ENCODE assay signal across 12 cellular contexts in the genomic region with DNA sequence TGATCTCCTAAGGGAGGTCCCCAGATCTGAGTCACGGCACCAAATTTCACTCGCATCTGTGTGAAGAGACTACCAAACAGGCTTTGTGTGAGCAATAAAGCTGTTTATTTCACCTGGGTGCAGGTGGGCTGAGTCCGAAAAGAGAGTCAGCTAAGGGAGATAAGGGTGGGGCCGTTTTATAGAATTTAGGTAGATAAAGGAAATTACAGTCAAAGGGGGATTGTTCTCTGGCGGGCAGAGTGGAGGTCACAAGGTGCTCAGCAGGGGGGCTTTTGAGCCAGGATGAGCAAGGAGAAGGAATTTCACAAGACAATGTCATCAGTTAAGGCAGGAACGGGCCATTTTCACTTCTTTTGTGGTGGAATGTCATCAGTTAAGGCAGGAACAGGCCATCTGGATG. TPM values are rescaled to one million over a fixed set of nuclear protein-coding genes. Genes with fewer than 3 reads are reported as not detected.
A peak's percentile ranks its signal among the peaks of the same experiment; 100 is the strongest.
DNase-seq lines count a peak whose midpoint lies in the region; FAIRE-seq and TF ChIP-seq lines count a peak whose summit lies in the region.
"Not testable (repeated sequence)": the region's sequence is repeated elsewhere in the genome, so short reads cannot be mapped to it uniquely, and the experiment has no call there.
"Had no signal": no experiment of that assay in that cellular context is flagged by ENCODE, and none has a peak within 500 bp of the region (broad histone marks: within the 10 kb centered on the region; RNA-seq: fewer than 3 reads in every experiment).

No MANE protein-coding gene starts in this region.

- H2BK12ac ChIP-seq in H1 (ENCODE audit: low read depth, low read length): 0 out of 2 replicates have a peak overlapping the region, but pooled peaks have one; percentile 87

- H3K27ac ChIP-seq in HUES48 (ENCODE audit: low read depth, low read length): peak overlapping the region; percentile 87
- peak overlapping the region; percentile 32 to 67 for H3K27ac ChIP-seq in ascending aorta
- H3K27ac ChIP-seq in H1 (ENCODE audit: low read depth, low read length): not testable (repeated sequence)
- peak overlapping the region in 13 of 21 experiments; percentile 7 to 80 (median 61) for H3K27ac ChIP-seq in skin epidermis
- H3K27ac ChIP-seq in tibial artery: peak overlapping the region; percentile 44 to 68

- not testable (repeated sequence) for FAIRE-seq in H1 (lab: Jason Lieb, UNC)

- H3K23me2 ChIP-seq in H1 (ENCODE audit: low read depth, low read length): not testable (repeated sequence)

- not testable (repeated sequence) for TF ChIP-seq RAD21 in H1 (IDR thresholded peaks at IDR 0.05 in 1 of 2, conservative IDR thresholded peaks at IDR 0.05 in 1 of 2; ENCODE audit: low read depth in 2 of 2, low read length in 2 of 2)

- H3K4me1 ChIP-seq in ES-I3 (ENCODE audit: insufficient read depth, low read length) (peaks cover 24% of the 10 kb centered on the region; the same call in 1 of the 2 replicates), tibial artery (peaks cover 0 to 23% (median 14%) of the 10 kb centered on the region in 4 donors)
- not testable (repeated sequence) for H3K4me1 ChIP-seq in HUES48 (ENCODE audit: control insufficient read depth, insufficient read depth, low read length); ascending aorta; H1 (replicated peaks in 1 of 4; ENCODE audit: control insufficient read depth in 3 of 4, insufficient read depth in 4 of 4, low read length in 3 of 4)

- not testable (repeated sequence) for H4K8ac ChIP-seq in H1 (ENCODE audit: extremely low read depth, insufficient read depth, low read length)

- H2BK120ac ChIP-seq in H1 (replicated peaks; ENCODE audit: low read depth, low read length): not testable (repeated sequence)

- H3K27me3 ChIP-seq in HUES48 (ENCODE audit: control insufficient read depth, insufficient read depth, low read length); ascending aorta; H1 (replicated peaks in 1 of 4; ENCODE audit: control insufficient read depth in 3 of 4, extremely low read depth in 1 of 4, insufficient read depth in 3 of 4, low read length in 3 of 4); tibial artery: not testable (repeated sequence)

- not testable (repeated sequence) for H3K4me2 ChIP-seq in H1 (ENCODE audit: insufficient read depth in 1 of 2, low read depth in 2 of 2, low read length in 2 of 2)

- H3K36me3 ChIP-seq in ES-I3 (ENCODE audit: insufficient read depth, low read length); HUES48 (ENCODE audit: control insufficient read depth, insufficient read depth, low read length); ascending aorta; H1 (ENCODE audit: control insufficient read depth in 2 of 4, insufficient read depth in 4 of 4, low read length in 3 of 4); tibial artery: not testable (repeated sequence)

- H3K79me2 ChIP-seq in H1 (ENCODE audit: control insufficient read depth in 1 of 2, insufficient read depth in 2 of 2, low read length in 2 of 2): not testable (repeated sequence)

- H2AK5ac ChIP-seq in H1 (ENCODE audit: low read depth, low read length): not testable (repeated sequence)

- not testable (repeated sequence) for TF ChIP-seq POLR2A in H1 (IDR thresholded peaks at IDR 0.05; ENCODE audit: control extremely low read depth in 1 of 2, low read depth in 2 of 2, low read length in 2 of 2)

- not testable (repeated sequence) for H3K56ac ChIP-seq in H1 (replicated peaks; ENCODE audit: insufficient read length, low read depth, low read length)

- not testable (repeated sequence) for H2BK20ac ChIP-seq in H1 (ENCODE audit: low read length)

- H2BK15ac ChIP-seq in H1 (ENCODE audit: low read length): not testable (repeated sequence)

- H3K79me1 ChIP-seq in H1 (ENCODE audit: low read depth, low read length): not testable (repeated sequence)

- H3K9ac ChIP-seq in ES-I3 (ENCODE audit: low read depth, low read length): peak overlapping the region; percentile 20; the same call in 1 of the 2 replicates
- not testable (repeated sequence) for H3K9ac ChIP-seq in HUES48 (ENCODE audit: low read depth, low read length); H1 (replicated peaks in 1 of 4; ENCODE audit: extremely low read depth in 1 of 4, low read depth in 3 of 4, low read length in 3 of 4)

- POLR2A ChIA-PET in H1 (lab: Charles Lee; ENCODE audit: partially characterized antibody): not testable (repeated sequence)

- not testable (repeated sequence) for TF ChIP-seq EP300 in H1 (IDR thresholded peaks at IDR 0.05; ENCODE audit: borderline replicate concordance in 1 of 2, low read depth in 2 of 2, low read length in 2 of 2)

- H2BK5ac ChIP-seq in H1 (ENCODE audit: low read depth, low read length): 0 out of 2 replicates have a peak overlapping the region, but pooled peaks have one; percentile 97

- intact Hi-C loops in ascending aorta (cut with DNase I); tibial artery (cut with DNase I; ENCODE audit: low total_unique reads): not testable (repeated sequence)

- not testable (repeated sequence) for H3K23ac ChIP-seq in H1 (ENCODE audit: insufficient read length)

- not testable (repeated sequence) for H2AFZ ChIP-seq in H1 (ENCODE audit: low read length)

- H4K91ac ChIP-seq in H1 (replicated peaks; ENCODE audit: insufficient read length, low read length): not testable (repeated sequence)

- 76% methylated on average over 5 of the region's 6 CpGs; no CpG with 5 or more reads in 1 of the 2 experiments for WGBS in H1 (ENCODE audit: extremely low coverage in 1 of 2, insufficient coverage in 1 of 2, insufficient read length in 1 of 2, insufficient replicate concordance in 2 of 2, low coverage in 1 of 2, low lambda C conversion rate in 2 of 2, missing lambda C conversion rate in 1 of 2), 2 experiments

- CTCF ChIA-PET in H1 (lab: Charles Lee; ENCODE audit: partially characterized antibody): interaction anchor here (1.6 to 5.9 kb wide), 4 partner anchors 8 to 23 kb away, joined by 5 to 41 read pairs (median 16); no protein-coding TSS in a partner anchor

- not testable (repeated sequence) for H4K20me1 ChIP-seq in H1 (replicated peaks in 1 of 2; ENCODE audit: control insufficient read depth in 1 of 2, insufficient read depth in 2 of 2, low read length in 2 of 2)

- TF ChIP-seq CTCF in ascending aorta (IDR thresholded peaks at IDR 0.05); H1 (IDR thresholded peaks at IDR 0.05; ENCODE audit: control extremely low read depth in 1 of 3, insufficient read depth in 1 of 3, low read depth in 1 of 3, low read length in 3 of 3); tibial artery (IDR thresholded peaks at IDR 0.05): not testable (repeated sequence)

- DNase-seq in ascending aorta (ENCODE audit: low spot score in 2 of 2); H1 (ENCODE audit: low read depth in 1 of 2, low spot score in 2 of 2); tibial artery: not testable (repeated sequence)
- DNase-seq in islet precursor cell: peak; percentile 4

- H3K4ac ChIP-seq in H1 (replicated peaks; ENCODE audit: insufficient read length, low read depth, low read length): not testable (repeated sequence)

- H3K18ac ChIP-seq in H1 (ENCODE audit: extremely low read depth, low read length): not testable (repeated sequence)

- H4K5ac ChIP-seq in H1 (ENCODE audit: insufficient read length, low read depth, low read length): not testable (repeated sequence)

- not testable (repeated sequence) for H3K14ac ChIP-seq in H1 (ENCODE audit: insufficient read length)

- H3K4me3 ChIP-seq in HUES48 (ENCODE audit: low read depth, low read length); ascending aorta; H1 (ENCODE audit: extremely low read depth in 1 of 4, insufficient read depth in 2 of 4, low read depth in 3 of 4, low read length in 4 of 4); skin epidermis; tibial artery: not testable (repeated sequence)

- H3K9me3 ChIP-seq in ES-I3 (ENCODE audit: control insufficient read depth, insufficient read depth, low read length); HUES48 (ENCODE audit: control insufficient read depth, insufficient read depth, low read length); ascending aorta; H1 (ENCODE audit: insufficient read depth in 2 of 2, low read depth in 1 of 2, low read length in 1 of 2); tibial artery: not testable (repeated sequence)

RNA-seq across cellular contexts. Expression of gene SLC5A9, which starts 8.2 kb away (rescaled TPM):
- 13.3 TPM for total RNA-seq in ascending aorta
- total RNA-seq in H1 (2021; fragmentation: NEBNext Ultra II Directional; extraction: Animal tissue kit (Norgen Biotek cat#: 25700)): not detected in 2 replicates
- 0.03 and 0.05 TPM in 2 replicates for polyA plus RNA-seq in H1 (2011; rRNA removed)
- 0.13 TPM for polyA plus RNA-seq in H1 (2011; cell fraction: cytosol; rRNA removed)
- polyA plus RNA-seq in H1 (2011; cell fraction: nucleus; rRNA removed): 0.74 TPM
- polyA plus RNA-seq in H1 (2012, experiment 1 of 2): 0.13 to 0.39 TPM (median 0.25 TPM) in 4 replicates
- polyA plus RNA-seq in H1 (2012, experiment 2 of 2): not detected
- 0.14 TPM for polyA plus RNA-seq in H1 (2013, experiment 1 of 2)
- 0.07 TPM for polyA plus RNA-seq in H1 (2013, experiment 2 of 2)
- polyA minus RNA-seq in H1 (2011; rRNA and poly(A)+ RNA removed): 0.25 TPM in 1 of 2 replicates, not detected in the other
- not detected for polyA minus RNA-seq in H1 (2011; cell fraction: cytosol; rRNA and poly(A)+ RNA removed)
- not detected for polyA minus RNA-seq in H1 (2011; cell fraction: nucleus; rRNA and poly(A)+ RNA removed)
- total RNA-seq: A172; B cell; CD4-positive, CD25-positive, alpha-beta regulatory T cell; CD8-positive, alpha-beta memory T cell; GM23248 had no signal
- polyA plus RNA-seq: CD4-positive, CD25-positive, alpha-beta regulatory T cell; CD8-positive, alpha-beta memory T cell; GM23248 had no signal
